In the genomic region with DNA sequence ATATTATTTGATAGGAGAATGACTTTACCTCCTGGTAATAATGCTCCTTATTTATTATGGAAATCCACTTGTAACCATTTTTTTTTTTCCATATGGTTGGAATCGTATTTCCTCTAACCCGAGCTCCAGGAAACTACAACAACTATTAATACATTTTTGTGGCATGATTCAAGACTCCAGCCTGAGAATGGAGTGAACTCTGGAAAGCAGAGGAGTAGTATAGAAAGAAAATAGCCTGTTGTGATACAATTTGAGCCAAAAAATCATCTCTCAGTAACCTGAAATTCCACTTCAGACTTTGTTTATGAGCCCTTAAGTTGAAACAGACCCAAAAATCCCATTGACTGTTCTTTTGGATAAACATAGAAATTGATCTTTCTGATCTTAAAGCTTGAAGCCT, we compare ENCODE assay signal across 15 cellular contexts.
"Had no signal": no experiment of that assay in that cellular context is flagged by ENCODE, and none has a peak within 500 bp of the region (broad histone marks: within the 10 kb centered on the region; RNA-seq: fewer than 3 reads in every experiment).

No MANE protein-coding gene starts in this region.

- H3K9ac ChIP-seq: parathyroid adenoma had no signal

- H3K4me2 ChIP-seq: hepatocyte had no signal

- H2AFZ ChIP-seq: hepatocyte, parathyroid adenoma had no signal

- H3K27me3 ChIP-seq: hepatocyte, spleen, tibial artery had no signal

- DNase-seq: activated B cell treated with CpG ODN at 0.5 μM for 24 hours; activated CD4-positive, alpha-beta memory T cell treated with anti-CD3 and anti-CD28 coated beads, Interleukin-2, amount 10 ng/mL, durations not matched to agents 7 days and 5 days; activated CD4-positive, alpha-beta T cell treated with anti-CD3 and anti-CD28 coated beads for 4 hours; activated CD8-positive, alpha-beta memory T cell treated with anti-CD3 and anti-CD28 coated beads, Interleukin-2, amount 10 ng/mL, durations not matched to agents 7 days and 5 days; left cardiac atrium; natural killer cell; spleen; stimulated activated CD8-positive, alpha-beta memory T cell treated with anti-CD3 and anti-CD28 coated beads, Interleukin-4, amount 100 ng/mL, for 48 hours; stimulated activated naive CD8-positive, alpha-beta T cell treated with anti-CD3 and anti-CD28 coated beads, Interleukin-15, Interleukin-2, amounts not matched to agents 100 U/mL and 50 U/mL, for 24 hours; substantia nigra; tibial artery had no signal

- H3K79me2 ChIP-seq: hepatocyte, parathyroid adenoma had no signal

- FAIRE-seq: endometrium, islet of Langerhans had no signal

- H3K27ac ChIP-seq: hepatocyte, parathyroid adenoma, spleen, tibial artery had no signal

- H3K4me1 ChIP-seq: parathyroid adenoma, spleen, tibial artery had no signal

- H3K36me3 ChIP-seq: spleen, tibial artery had no signal

- H3K4me3 ChIP-seq: hepatocyte, spleen, tibial artery had no signal

- H3K9me3 ChIP-seq: tibial artery had no signal
